ENCODE assay signal across 14 cellular contexts in the genomic region with DNA sequence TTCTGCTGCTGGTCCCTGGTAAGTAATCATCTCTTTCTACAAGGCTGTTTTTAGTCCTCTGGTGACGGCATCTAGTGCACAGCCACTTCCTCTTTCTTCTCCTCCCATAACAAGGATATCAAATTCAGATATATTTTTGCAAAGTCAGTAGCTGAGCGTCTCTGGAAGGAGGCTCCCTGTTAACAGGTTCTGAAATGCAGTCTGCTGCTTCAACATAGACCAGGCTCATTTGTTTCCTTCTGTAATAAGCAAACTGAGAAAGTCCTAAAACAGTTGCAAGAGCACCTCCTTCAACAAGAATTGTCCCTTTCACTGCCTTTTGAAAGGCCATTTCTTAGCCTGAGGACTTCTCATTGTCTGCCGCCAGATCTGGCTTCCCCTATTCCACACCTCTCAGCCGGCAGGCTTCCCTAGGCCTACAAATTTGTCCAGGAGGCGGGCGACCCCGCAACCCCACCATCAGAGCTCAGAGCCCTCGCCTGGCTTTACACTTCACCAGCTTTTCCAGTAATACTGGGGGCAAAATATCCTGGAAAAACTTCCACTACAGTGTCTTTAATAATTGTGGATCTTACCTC. TPM values are rescaled to one million over a fixed set of nuclear protein-coding genes. Genes with fewer than 3 reads are reported as not detected.
DNase-seq lines count a peak whose midpoint lies in the region; ATAC-seq, FAIRE-seq and TF ChIP-seq lines count a peak whose summit lies in the region.
"Had no signal": no experiment of that assay in that cellular context is flagged by ENCODE, and none has a peak within 500 bp of the region (broad histone marks: within the 10 kb centered on the region; RNA-seq: fewer than 3 reads in every experiment).

No MANE protein-coding gene starts in this region.

- no peak overlapping the region for H3K4me3 Mint-ChIP-seq in neural crest cell

- H3K27me3 Mint-ChIP-seq in neural crest cell (ENCODE audit: low read depth), result peaks cover 25% of the 10 kb centered on the region
- H3K27me3 Mint-ChIP-seq: brain had no signal

- H3K27ac Mint-ChIP-seq in neural crest cell (ENCODE audit: unreplicated experiment), result peak overlapping the region; percentile 66
- H3K27ac Mint-ChIP-seq: brain had no signal

- H3K9me3 ChIP-seq in K562 (replicated peaks; ENCODE audit: control insufficient read depth, insufficient read depth, low read depth, low read length), result peaks cover 10% of the 10 kb centered on the region

- peak; percentile 55 for TF ChIP-seq POLR2A in K562 (conservative IDR thresholded peaks at IDR 0.05)

- peaks cover 14 to 29% of the 10 kb centered on the region in 2 experiments for H3K4me1 ChIP-seq in K562 (replicated peaks in 1 of 2; ENCODE audit: control insufficient read depth in 2 of 2, insufficient read depth in 2 of 2, low read length in 2 of 2)

- no peaks in the 10 kb centered on the region for H3K79me2 ChIP-seq in K562 (ENCODE audit: control insufficient read depth, insufficient read depth, low read length)

- no peaks in the 10 kb centered on the region for H3K36me3 ChIP-seq in K562 (ENCODE audit: control insufficient read depth, insufficient read depth, low read length)

- H3K27me3 ChIP-seq in K562 (ENCODE audit: control insufficient read depth in 2 of 2, insufficient read depth in 2 of 2, low read length in 2 of 2), result no peaks in the 10 kb centered on the region

- H2AFZ ChIP-seq in K562 (ENCODE audit: low read depth, low read length), result peak overlapping the region; percentile 87

- H4K20me1 ChIP-seq in K562 (replicated peaks; ENCODE audit: control insufficient read depth, insufficient read depth, low read length), result no peaks in the 10 kb centered on the region

- peak overlapping the region; percentile 90 for H3K27ac ChIP-seq in K562 (ENCODE audit: extremely low read depth, low read depth, low read length)

- H3K4me1 Mint-ChIP-seq in neural crest cell, result peaks cover 4% of the 10 kb centered on the region
- H3K4me1 Mint-ChIP-seq: brain had no signal

- H3K4me2 ChIP-seq in K562 (ENCODE audit: insufficient read depth, low read length), result peak overlapping the region; percentile 87

- H3K9me1 ChIP-seq in K562 (ENCODE audit: control insufficient read depth, insufficient read depth, low read length), result no peaks in the 10 kb centered on the region

- CTCF ChIA-PET in GM10248 (lab: Yijun Ruan, JAX) (interaction anchor here (1.0 to 2.3 kb wide), 5 partner anchors 11 to 69 kb away, joined by 3 to 20 read pairs (median 6); no protein-coding TSS in a partner anchor), K562 (lab: Yijun Ruan, JAX; ENCODE audit: low intra/inter-chr PET ratio) (no interaction called here)

- no TSS peak for BruUV-seq in K562 (replicated peaks; lab: Mats Ljungman, UMichigan)

- TF ChIP-seq CTCF in GM10248 (IDR thresholded peaks at IDR 0.05; ENCODE audit: control extremely low read depth, extremely low read depth, low read depth, missing control alignments), result no peak
- TF ChIP-seq CTCF in K562 (IDR thresholded peaks at IDR 0.05 in 2 of 3, conservative IDR thresholded peaks at IDR 0.05 in 1 of 3; ENCODE audit: insufficient read depth in 2 of 3, low read depth in 1 of 3, low read length in 3 of 3), result no peak; a peak in 1 of 6 replicates
- no peak for TF ChIP-seq CTCF in neural crest cell (conservative IDR thresholded peaks at IDR 0.05)

- peak; percentile 24 for DNase-seq in GM10248 (ENCODE audit: extremely low spot score)
- DNase-seq in NOMO-1 treated with DMSO at 0.1 percent for 48 hours (lab: John Stamatoyannopoulos, UW; ENCODE audit: unreplicated experiment), result peak; percentile 93
- peak in 2 of 4 experiments; percentile 60 to 69 for DNase-seq in K562 (ENCODE audit: extremely low read depth in 1 of 4, low spot score in 3 of 4)
- no peak for DNase-seq in neural crest cell (ENCODE audit: low read depth, low spot score)
- DNase-seq in RCC 7860 (ENCODE audit: low spot score), result no peak
- DNase-seq: activated naive CD4-positive, alpha-beta T cell treated with Interleukin-2 at 50 U/mL for 16 hours; NCI-H69 had no signal

- ATAC-seq in K562, result peak; percentile 90
- no peak for ATAC-seq in HG02885 (IDR thresholded peaks at IDR 0.05; ENCODE audit: poor library complexity, unreplicated experiment)
- ATAC-seq in GM21367 (IDR thresholded peaks at IDR 0.05; ENCODE audit: unreplicated experiment), result no peak
- no peak for ATAC-seq in GM18519 (IDR thresholded peaks at IDR 0.05; ENCODE audit: low FRiP score, unreplicated experiment)

- peaks cover 8% of the 10 kb centered on the region for H3K9me3 Mint-ChIP-seq in neural crest cell

- TF ChIP-seq RAD21 in K562 (CRISPR knock-in tag; conservative IDR thresholded peaks at IDR 0.05 in 1 of 2, IDR thresholded peaks at IDR 0.05 in 1 of 2), result no peak

- H3K36me3 Mint-ChIP-seq in neural crest cell (ENCODE audit: low read depth), result no peaks in the 10 kb centered on the region

- peak overlapping the region; percentile 57 to 75 for H3K9ac ChIP-seq in K562 (ENCODE audit: insufficient read depth in 1 of 2, low read depth in 2 of 2, low read length in 2 of 2)

- H3K4me3 ChIP-seq in K562, result peak overlapping the region; percentile 2; the same call in 1 of the 2 replicates

- in situ Hi-C loops in K562 (cut with MboI), result loop anchor here (25.0 kb wide), 1 partner anchor 685 kb away; the partner anchor contains the start of genes CCDC106, ZNF580 and ZNF581

- FAIRE-seq in K562 (lab: Jason Lieb, UNC) (peak; percentile 81), RCC 7860 (lab: Jason Lieb, UNC) (no peak)

- POLR2A ChIA-PET in GM10248 (lab: Yijun Ruan, JAX) (no interaction called here), K562 (lab: Yijun Ruan, JAX) (interaction anchor here (0.5 to 1.6 kb wide), 3 partner anchors 12 to 1689 kb away, joined by 3 to 7 read pairs (median 4); no protein-coding TSS in a partner anchor)

- TF ChIP-seq EP300 in K562 (IDR thresholded peaks at IDR 0.05; ENCODE audit: low read length), result no peak

- intact Hi-C loops in K562 (cut with micrococcal nuclease), result no loop called here

- WGBS in K562 (ENCODE audit: insufficient coverage, low coverage, missing lambda C conversion rate), result 18% methylated on average over 8 of the region's 8 CpGs

TF ChIP-seq in K562, 482 proteins besides CTCF, POLR2A, EP300 and RAD21 (continues in another document):
- TF ChIP-seq U2AF2 (optimal IDR thresholded peaks at IDR 0.05; ENCODE audit: low read depth, low read length), result no peak
- peak; percentile 53; the same call in 1 of the 2 replicates for TF ChIP-seq ATF3 (IDR thresholded peaks at IDR 0.05)
- no peak for TF ChIP-seq ATF3 (CRISPR knock-in tag; conservative IDR thresholded peaks at IDR 0.05)

RNA-seq across cellular contexts. Expression of gene ZSCAN5A, which starts 7.4 kb away (rescaled TPM):
- total RNA-seq in K562 (2011; cell fraction: chromatin; rRNA removed; ENCODE audit: low replicate concordance), result 36.6 and 50.8 TPM in 2 replicates
- total RNA-seq in K562 (2011; cell fraction: nucleolus; rRNA removed), result 38.4 and 42.0 TPM in 2 replicates
- 46.0 and 64.3 TPM in 2 replicates for total RNA-seq in K562 (2011; cell fraction: nucleoplasm; rRNA removed)
- total RNA-seq in K562 (2014; rRNA removed) (5.8 and 10.2 TPM in 2 replicates), K562 (2014; rRNA removed; fragmentation: Illumina TruSeq; extraction: Trizol) (12.2 and 12.4 TPM in 2 replicates), K562 (2015; rRNA removed; fragmentation: Illumina TruSeq; extraction: Trizol) (12.0 and 12.7 TPM in 2 replicates), K562 (2021) (11.8 and 15.3 TPM in 2 replicates), neural crest cell (11.6 and 14.7 TPM in 2 replicates)
- polyA plus RNA-seq in K562 (2011; rRNA removed) (6.3 and 8.7 TPM in 2 replicates), K562 (2014; fragmentation: Illumina TruSeq; extraction: Trizol) (15.3 and 15.9 TPM in 2 replicates), K562 (2014; fragmentation: Nextera tagmentation; extraction: Ambion mirVana) (10 to 100 TPM; 10.3 to 10.6 TPM), K562 (2014; rRNA removed) (13.5 and 13.7 TPM in 2 replicates)
- polyA plus RNA-seq in K562 (2011; cell fraction: cytosol; rRNA removed), result 5.4 and 10.7 TPM in 2 replicates
- 9.6 and 14.6 TPM in 2 replicates for polyA plus RNA-seq in K562 (2011; cell fraction: nucleus; rRNA removed)
- 9.2 and 12.2 TPM in 2 replicates for polyA plus RNA-seq in K562 (2012)
- 14.5 and 17.0 TPM in 2 replicates for polyA minus RNA-seq in K562 (2011; rRNA and poly(A)+ RNA removed)
- 7.9 and 9.2 TPM in 2 replicates for polyA minus RNA-seq in K562 (2011; cell fraction: cytosol; rRNA and poly(A)+ RNA removed)
- polyA minus RNA-seq in K562 (2011; cell fraction: nucleus; rRNA and poly(A)+ RNA removed), result 20.9 and 22.8 TPM in 2 replicates

RNA-seq across cellular contexts. Expression of gene EDDM13, which starts 49.5 kb away (rescaled TPM):
- total RNA-seq in K562 (2011; cell fraction: chromatin; rRNA removed; ENCODE audit: low replicate concordance), result not detected in 2 replicates
- total RNA-seq in K562 (2011; cell fraction: nucleolus; rRNA removed), result not detected in 2 replicates
- total RNA-seq in K562 (2011; cell fraction: nucleoplasm; rRNA removed), result not detected in 2 replicates
- total RNA-seq in K562 (2014; rRNA removed) (2.2 and 4.3 TPM in 2 replicates), K562 (2014; rRNA removed; fragmentation: Illumina TruSeq; extraction: Trizol) (4.1 and 5.1 TPM in 2 replicates), K562 (2015; rRNA removed; fragmentation: Illumina TruSeq; extraction: Trizol) (2.5 and 2.6 TPM in 2 replicates), K562 (2021) (2.0 and 3.4 TPM in 2 replicates), neural crest cell (not detected in 2 replicates)
- polyA plus RNA-seq in K562 (2011; rRNA removed) (2.7 and 8.9 TPM in 2 replicates), K562 (2014; fragmentation: Illumina TruSeq; extraction: Trizol) (5.3 and 6.7 TPM in 2 replicates), K562 (2014; fragmentation: Nextera tagmentation; extraction: Ambion mirVana) (1 to 10 TPM; 7.4 to 7.7 TPM), K562 (2014; rRNA removed) (6.2 and 6.9 TPM in 2 replicates)
- polyA plus RNA-seq in K562 (2011; cell fraction: cytosol; rRNA removed), result 2.0 and 3.9 TPM in 2 replicates
- 0.95 and 7.2 TPM in 2 replicates for polyA plus RNA-seq in K562 (2011; cell fraction: nucleus; rRNA removed)
- 5.7 and 8.7 TPM in 2 replicates for polyA plus RNA-seq in K562 (2012)
- polyA minus RNA-seq in K562 (2011; rRNA and poly(A)+ RNA removed), result 1.7 TPM in 1 of 2 replicates, not detected in the other
- polyA minus RNA-seq in K562 (2011; cell fraction: cytosol; rRNA and poly(A)+ RNA removed), result not detected in 2 replicates
- polyA minus RNA-seq in K562 (2011; cell fraction: nucleus; rRNA and poly(A)+ RNA removed), result not detected in 2 replicates
- total RNA-seq: M059J, mesenteric fat pad, osteoblast had no signal

Comparison
In these comparisons a context has a peak if more than half of its experiments do, and no peak if none do; other contexts are left out.
1. DNase-seq: peak in GM10248 (single experiment) and NOMO-1 treated with DMSO at 0.1 percent for 48 hours (single experiment); none in neural crest cell (single experiment) and RCC 7860 (single experiment).